Comparison of ENCODE assay signal across 11 cellular contexts in genomic region chr16:66070140-66070887, GRCh38.
DNase-seq lines count a peak whose midpoint lies in the region; ATAC-seq and TF ChIP-seq lines count a peak whose summit lies in the region.
"Had no signal": no experiment of that assay in that cellular context is flagged by ENCODE, and none has a peak within 500 bp of the region (broad histone marks: within the 10 kb centered on the region; RNA-seq: fewer than 3 reads in every experiment).

No MANE protein-coding gene starts in this region.

- peak; percentile 43 to 96 (median 64) for ATAC-seq in heart right ventricle
- ATAC-seq in HG02610 (IDR thresholded peaks at IDR 0.05; ENCODE audit: unreplicated experiment), result no peak
- ATAC-seq in activated T-helper 17 cell treated with anti-CD3 and anti-CD28 coated beads, Interleukin-2, amount 50 U/mL, for 72 hours (replicated peaks), result no peak
- ATAC-seq: PC-3 had no signal

- WGBS in heart right ventricle, 2 donors, result 59 to 72% methylated on average over 5 of the region's 5 CpGs
- WGBS in prostate gland, result 54% methylated on average over 5 of the region's 5 CpGs

- H3K27me3 ChIP-seq in Peyer's patch (no peaks in the 10 kb centered on the region), heart right ventricle (peaks cover 0 to 5% (median 0%) of the 10 kb centered on the region in 7 donors), prostate gland (replicated peaks; ENCODE audit: insufficient read depth) (no peaks in the 10 kb centered on the region), HAP-1 (ENCODE audit: low read depth) (no peaks in the 10 kb centered on the region)

- H3K36me3 Mint-ChIP-seq in activated T-helper 17 cell treated with anti-CD3 and anti-CD28 coated beads, Interleukin-2, amount 50 U/mL, for 72 hours (ENCODE audit: low read depth), result no peaks in the 10 kb centered on the region
- H3K36me3 Mint-ChIP-seq: CD8-positive, alpha-beta memory T cell had no signal

- TF ChIP-seq CTCF in Peyer's patch (IDR thresholded peaks at IDR 0.05) (no peak), heart right ventricle (IDR thresholded peaks at IDR 0.05) (no peak), prostate gland (IDR thresholded peaks at IDR 0.05) (no peak)

- DNase-seq in DMS 273 (lab: John Stamatoyannopoulos, UW; ENCODE audit: unreplicated experiment) (peak; percentile 80), Peyer's patch (peak in 2 of 3 donors; percentile 17 to 50), heart right ventricle (peak; percentile 57 to 68), prostate gland (ENCODE audit: low spot score) (peak; percentile 85), HAP-1 (ENCODE audit: low spot score in 2 of 2) (no peak)
- DNase-seq in activated T-cell treated with anti-CD3 and anti-CD28 coated beads, Interleukin-2, amount 50 U/mL, for 48 hours, result no peak
- DNase-seq: CD8-positive, alpha-beta memory T cell; effector CD8-positive, alpha-beta T cell; PC-3 had no signal

- H3K27me3 Mint-ChIP-seq in activated T-helper 17 cell treated with anti-CD3 and anti-CD28 coated beads, Interleukin-2, amount 50 U/mL, for 72 hours, result peaks cover 29% of the 10 kb centered on the region

- no peak overlapping the region for H3K4me3 Mint-ChIP-seq in activated T-helper 17 cell treated with anti-CD3 and anti-CD28 coated beads, Interleukin-2, amount 50 U/mL, for 72 hours
- H3K4me3 Mint-ChIP-seq: CD8-positive, alpha-beta memory T cell had no signal

- no peaks in the 10 kb centered on the region for H3K4me1 Mint-ChIP-seq in activated T-helper 17 cell treated with anti-CD3 and anti-CD28 coated beads, Interleukin-2, amount 50 U/mL, for 72 hours
- H3K4me1 Mint-ChIP-seq: CD8-positive, alpha-beta memory T cell had no signal

- H3K9me3 ChIP-seq in Peyer's patch, result no peaks in the 10 kb centered on the region
- H3K9me3 ChIP-seq in heart right ventricle, result no peaks in the 10 kb centered on the region
- no peaks in the 10 kb centered on the region for H3K9me3 ChIP-seq in prostate gland
- H3K9me3 ChIP-seq in HAP-1, result no peaks in the 10 kb centered on the region

- H3K4me1 ChIP-seq in Peyer's patch (peaks cover 0 to 8% (median 0%) of the 10 kb centered on the region in 4 donors), heart right ventricle (peaks cover 0 to 28% (median 17%) of the 10 kb centered on the region in 9 donors), prostate gland (replicated peaks) (no peaks in the 10 kb centered on the region), HAP-1 (no peaks in the 10 kb centered on the region)

- H3K9me3 Mint-ChIP-seq in activated T-helper 17 cell treated with anti-CD3 and anti-CD28 coated beads, Interleukin-2, amount 50 U/mL, for 72 hours, result no peaks in the 10 kb centered on the region

- intact Hi-C loops in heart right ventricle (cut with DNase I), result no loop called here
- intact Hi-C loops in prostate gland (cut with DNase I), result no loop called here

- H3K36me3 ChIP-seq in Peyer's patch (no peaks in the 10 kb centered on the region), heart right ventricle (no peaks in the 10 kb centered on the region), prostate gland (no peaks in the 10 kb centered on the region), HAP-1 (replicated peaks) (no peaks in the 10 kb centered on the region)

- no peak overlapping the region for H3K27ac ChIP-seq in Peyer's patch
- no peak overlapping the region for H3K27ac ChIP-seq in heart right ventricle
- H3K27ac ChIP-seq in prostate gland, result no peak overlapping the region

- TF ChIP-seq POLR2A in Peyer's patch (IDR thresholded peaks at IDR 0.05) (no peak), prostate gland (IDR thresholded peaks at IDR 0.05) (no peak)

- no peak overlapping the region for H3K27ac Mint-ChIP-seq in activated T-helper 17 cell treated with anti-CD3 and anti-CD28 coated beads, Interleukin-2, amount 50 U/mL, for 72 hours
- H3K27ac Mint-ChIP-seq: CD8-positive, alpha-beta memory T cell had no signal

- in situ Hi-C loops in HAP-1 (cut with MboI; ENCODE audit: low sequenced_read_pairs), result no loop called here

- H3K4me3 ChIP-seq in Peyer's patch, result no peak overlapping the region
- H3K4me3 ChIP-seq in heart right ventricle, result no peak overlapping the region
- H3K4me3 ChIP-seq in prostate gland, result no peak overlapping the region
- no peak overlapping the region for H3K4me3 ChIP-seq in HAP-1

Comparison
In these comparisons a context has a peak if more than half of its experiments do, and no peak if none do; other contexts are left out.
1. DNase-seq: peak in DMS 273 (single experiment), Peyer's patch (2 of 3), heart right ventricle (2 of 2) and prostate gland (single experiment); none in activated T-cell treated with anti-CD3 and anti-CD28 coated beads, Interleukin-2, amount 50 U/mL, for 48 hours (0 of 2) and HAP-1 (0 of 2).
2. ATAC-seq: peak in heart right ventricle (8 of 8); none in HG02610 (single experiment) and activated T-helper 17 cell treated with anti-CD3 and anti-CD28 coated beads, Interleukin-2, amount 50 U/mL, for 72 hours (single experiment).